ENCODE assay signal across 1 cellular context in the genomic region with DNA sequence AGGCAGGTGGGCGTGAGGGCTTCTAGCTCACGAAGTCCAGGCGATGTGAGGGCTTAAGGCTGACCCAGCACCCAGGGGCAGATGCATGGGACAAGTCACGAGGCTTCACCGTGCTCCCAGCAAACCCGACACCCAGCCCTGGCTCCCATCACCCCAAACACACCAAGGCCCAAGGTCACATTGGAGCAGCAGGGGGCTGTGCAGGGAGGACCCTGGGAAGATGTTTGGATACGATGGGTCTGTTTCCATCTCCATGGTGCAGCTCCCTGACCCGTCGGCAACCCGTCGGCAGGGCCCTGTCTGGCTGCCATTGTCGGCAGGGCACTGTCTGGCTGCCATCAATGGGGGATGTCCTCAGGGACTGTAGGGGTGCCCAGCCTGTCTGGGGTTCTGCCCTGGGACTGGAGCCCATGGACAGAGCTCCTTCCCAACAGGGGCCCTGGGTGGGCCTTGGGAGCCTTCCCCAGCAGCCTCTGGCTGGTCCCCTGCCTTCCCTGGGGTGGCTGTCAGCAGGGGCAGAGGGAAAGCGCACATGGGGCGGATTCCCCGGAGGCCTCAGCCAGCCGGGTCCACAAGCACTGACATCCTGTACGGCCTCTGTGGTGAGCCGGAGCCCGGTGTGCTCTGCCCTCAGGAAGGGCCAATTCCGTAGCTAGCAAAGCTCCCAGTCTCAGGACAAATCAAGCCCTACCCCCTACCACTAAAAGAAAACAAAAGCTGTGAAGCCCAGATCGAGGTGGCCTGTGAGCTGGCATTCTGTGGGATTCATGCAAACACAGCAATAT.
TF ChIP-seq lines count a peak whose summit lies in the region.

No MANE protein-coding gene starts in this region.

TF ChIP-seq in H1, 55 proteins besides CTCF, POLR2A, EP300 and RAD21:
- TF ChIP-seq, protein P1, sequence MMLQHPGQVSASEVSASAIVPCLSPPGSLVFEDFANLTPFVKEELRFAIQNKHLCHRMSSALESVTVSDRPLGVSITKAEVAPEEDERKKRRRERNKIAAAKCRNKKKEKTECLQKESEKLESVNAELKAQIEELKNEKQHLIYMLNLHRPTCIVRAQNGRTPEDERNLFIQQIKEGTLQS (IDR thresholded peaks at IDR 0.05; ENCODE audit: insufficient read depth, low read depth, low read length), result no peak
- TF ChIP-seq SP4 (IDR thresholded peaks at IDR 0.05; ENCODE audit: low read length) (no peak), CBX8 (IDR thresholded peaks at IDR 0.05; ENCODE audit: borderline replicate concordance, low read depth, low read length) (no peak)
TF ChIP-seq in H1: peak in this region for 0.
